ENCODE assay signal across 15 cellular contexts in genomic region chr5:174204914-174205313, GRCh38.
A peak's percentile ranks its signal among the peaks of the same experiment; 100 is the strongest.
DNase-seq lines count a peak whose midpoint lies in the region; ATAC-seq and TF ChIP-seq lines count a peak whose summit lies in the region.
"Had no signal": no experiment of that assay in that cellular context is flagged by ENCODE, and none has a peak within 500 bp of the region (broad histone marks: within the 10 kb centered on the region; RNA-seq: fewer than 3 reads in every experiment).

No MANE protein-coding gene starts in this region.

- H4K20me1 ChIP-seq in neural progenitor cell (ENCODE audit: low read depth), result no peaks in the 10 kb centered on the region

- intact Hi-C loops in CD4-positive, alpha-beta T cell (cut with DNase I, micrococcal nuclease), result no loop called here
- intact Hi-C loops in psoas muscle (cut with DNase I), result no loop called here

- CTCF ChIA-PET in CD4-positive, alpha-beta T cell (lab: Charles Lee), result no interaction called here

- no peaks in the 10 kb centered on the region for H3K27me3 ChIP-seq in neural progenitor cell
- H3K27me3 ChIP-seq in CD4-positive, alpha-beta T cell (ENCODE audit: control insufficient read depth, insufficient read depth, low read length), result no peaks in the 10 kb centered on the region
- H3K27me3 ChIP-seq in psoas muscle (ENCODE audit: insufficient read depth in 3 of 3, low read length in 2 of 3), result no peaks in the 10 kb centered on the region
- H3K27me3 ChIP-seq: colonic mucosa, SJSA1 had no signal

- H3K36me3 ChIP-seq in neural progenitor cell (no peaks in the 10 kb centered on the region), psoas muscle (ENCODE audit: insufficient read depth in 1 of 2, low read depth in 1 of 2) (no peaks in the 10 kb centered on the region)
- H3K36me3 ChIP-seq: colonic mucosa, MG63, SJSA1 had no signal

- H3K4me1 ChIP-seq in neural progenitor cell (peaks cover 15% of the 10 kb centered on the region), psoas muscle (no peaks in the 10 kb centered on the region)
- H3K4me1 ChIP-seq: colonic mucosa, SJSA1 had no signal

- H3K9ac ChIP-seq in neural progenitor cell, result no peak overlapping the region

- no peaks in the 10 kb centered on the region for H3K9me3 ChIP-seq in neural progenitor cell (ENCODE audit: low read depth)
- no peaks in the 10 kb centered on the region for H3K9me3 ChIP-seq in CD4-positive, alpha-beta T cell (ENCODE audit: control insufficient read depth, low read length)
- no peaks in the 10 kb centered on the region for H3K9me3 ChIP-seq in psoas muscle
- H3K9me3 ChIP-seq: colonic mucosa, MG63, SJSA1 had no signal

- no peak overlapping the region for H3K4me3 Mint-ChIP-seq in neural progenitor cell
- no peak overlapping the region for H3K4me3 Mint-ChIP-seq in CD4-positive, alpha-beta T cell
- H3K4me3 Mint-ChIP-seq: immature natural killer cell had no signal

- ATAC-seq in HG02759 (IDR thresholded peaks at IDR 0.05; ENCODE audit: unreplicated experiment) (no peak), psoas muscle (no peak), GM18870 (IDR thresholded peaks at IDR 0.05; ENCODE audit: unreplicated experiment) (no peak)
- ATAC-seq in CD4-positive, alpha-beta T cell (ENCODE audit: poor library complexity), result no peak
- ATAC-seq: HCT116 had no signal

- TF ChIP-seq CTCF in neural progenitor cell (IDR thresholded peaks at IDR 0.05) (no peak), psoas muscle (IDR thresholded peaks at IDR 0.05) (no peak)
- TF ChIP-seq CTCF in CD4-positive, alpha-beta T cell (IDR thresholded peaks at IDR 0.05), result no peak

- H3K79me2 ChIP-seq in neural progenitor cell (ENCODE audit: low read depth), result no peaks in the 10 kb centered on the region

- H3K4me2 ChIP-seq in neural progenitor cell, result peak overlapping the region; percentile 46

- in situ Hi-C loops in G401 (cut with HindIII; ENCODE audit: low sequenced_read_pairs), result no loop called here

- H3K27ac ChIP-seq in neural progenitor cell, result no peak overlapping the region
- H3K27ac ChIP-seq in CD4-positive, alpha-beta T cell (ENCODE audit: low read depth, low read length), result no peak overlapping the region
- H3K27ac ChIP-seq in psoas muscle, result no peak overlapping the region
- H3K27ac ChIP-seq: colonic mucosa, SJSA1 had no signal

- no peaks in the 10 kb centered on the region for H3F3A ChIP-seq in neural progenitor cell (ENCODE audit: low read depth)

- H3K36me3 Mint-ChIP-seq in neural progenitor cell, result no peaks in the 10 kb centered on the region
- H3K36me3 Mint-ChIP-seq in CD4-positive, alpha-beta T cell (ENCODE audit: low read depth), result no peaks in the 10 kb centered on the region
- H3K36me3 Mint-ChIP-seq: immature natural killer cell had no signal

- WGBS in psoas muscle, 3 donors, result 13 to 24% (median 15%) methylated on average over 6 of the region's 6 CpGs

- peaks cover 20% of the 10 kb centered on the region for H3K4me1 Mint-ChIP-seq in neural progenitor cell
- no peaks in the 10 kb centered on the region for H3K4me1 Mint-ChIP-seq in CD4-positive, alpha-beta T cell (ENCODE audit: low read depth)
- H3K4me1 Mint-ChIP-seq: immature natural killer cell had no signal

- POLR2A ChIA-PET in CD4-positive, alpha-beta T cell (lab: Charles Lee), result no interaction called here

- DNase-seq in G401 (ENCODE audit: low spot score) (peak; percentile 72), NCI-H510A treated with DMSO at 0.1 percent for 48 hours (lab: John Stamatoyannopoulos, UW) (peak; percentile 81), ecto neural progenitor cell (ENCODE audit: low spot score) (peak; percentile 64), neural progenitor cell (ENCODE audit: low spot score) (peak; percentile 84), psoas muscle (no peak)
- DNase-seq in CD4-positive, alpha-beta T cell, result no peak
- DNase-seq: colonic mucosa; immature natural killer cell; MG63; NCI-H524 treated with DMSO at 0.1 percent for 48 hours; stimulated activated naive CD4-positive, alpha-beta T cell had no signal

- H3K9me3 Mint-ChIP-seq in neural progenitor cell, result peaks cover 3% of the 10 kb centered on the region
- peaks cover 4% of the 10 kb centered on the region for H3K9me3 Mint-ChIP-seq in CD4-positive, alpha-beta T cell

- H3K4me3 ChIP-seq in neural progenitor cell (no peak overlapping the region), psoas muscle (no peak overlapping the region)
- H3K4me3 ChIP-seq: colonic mucosa, MG63, SJSA1 had no signal

- H3K27ac Mint-ChIP-seq in neural progenitor cell, result peak overlapping the region; percentile 58
- no peak overlapping the region for H3K27ac Mint-ChIP-seq in CD4-positive, alpha-beta T cell
- H3K27ac Mint-ChIP-seq: immature natural killer cell had no signal

- no peak overlapping the region for H2AFZ ChIP-seq in neural progenitor cell (replicated peaks)

- H3K27me3 Mint-ChIP-seq in neural progenitor cell (ENCODE audit: insufficient read depth, low read depth), result no peaks in the 10 kb centered on the region
- peaks cover 26% of the 10 kb centered on the region for H3K27me3 Mint-ChIP-seq in CD4-positive, alpha-beta T cell

Comparison
In these comparisons a context has a peak if more than half of its experiments do, and no peak if none do; other contexts are left out.
1. DNase-seq: peak in G401 (single experiment), NCI-H510A treated with DMSO at 0.1 percent for 48 hours (single experiment), ecto neural progenitor cell (single experiment) and neural progenitor cell (single experiment); none in CD4-positive, alpha-beta T cell (0 of 10) and psoas muscle (0 of 2).